In the genomic region with DNA sequence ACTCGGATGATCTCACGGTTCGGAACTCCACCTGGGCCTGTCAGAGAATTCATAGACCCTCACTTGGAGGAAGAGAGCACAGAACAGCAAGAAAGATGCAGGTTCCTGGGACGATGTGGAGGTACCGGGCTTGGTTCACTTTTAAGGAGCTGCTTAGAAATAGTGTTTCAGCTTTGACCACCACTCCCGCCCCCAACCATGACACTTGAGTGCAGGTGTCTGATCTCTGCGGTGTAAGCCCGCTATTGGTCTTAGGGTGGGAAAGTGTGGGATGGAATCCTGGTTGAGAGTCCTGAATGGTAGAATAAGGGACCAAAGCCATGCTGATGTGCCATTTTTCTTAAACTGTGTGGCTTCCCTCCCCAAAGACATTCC, we compare ENCODE assay signal across 10 cellular contexts.
DNase-seq lines count a peak whose midpoint lies in the region; ATAC-seq, FAIRE-seq and TF ChIP-seq lines count a peak whose summit lies in the region.
"Had no signal": no experiment of that assay in that cellular context is flagged by ENCODE, and none has a peak within 500 bp of the region (broad histone marks: within the 10 kb centered on the region; RNA-seq: fewer than 3 reads in every experiment).

No MANE protein-coding gene starts in this region.

- FAIRE-seq in keratinocyte (lab: Jason Lieb, UNC) = no peak

- no peaks in the 10 kb centered on the region for H3K36me3 Mint-ChIP-seq in activated T-cell treated with anti-CD3 and anti-CD28 coated beads, Interleukin-2, amount 50 U/mL, for 72 hours (ENCODE audit: insufficient read depth in 2 of 2)
- H3K36me3 Mint-ChIP-seq in activated T-helper 2 cell treated with anti-CD3 and anti-CD28 coated beads, Interferon-gamma antibody, Interleukin-2, Interleukin-4, amounts not matched to agents 10 μg/mL and 5 μg/mL and 100 μg/mL, durations not matched to agents 14 hours and 24 hours and 36 hours (ENCODE audit: low read depth) = no peaks in the 10 kb centered on the region

- no peaks in the 10 kb centered on the region for H3K9me3 Mint-ChIP-seq in activated T-cell treated with anti-CD3 and anti-CD28 coated beads, Interleukin-2, amount 50 U/mL, for 72 hours
- H3K9me3 Mint-ChIP-seq in activated T-helper 2 cell treated with anti-CD3 and anti-CD28 coated beads, Interferon-gamma antibody, Interleukin-2, Interleukin-4, amounts not matched to agents 10 μg/mL and 5 μg/mL and 100 μg/mL, durations not matched to agents 14 hours and 24 hours and 36 hours = no peaks in the 10 kb centered on the region

- H3K27ac ChIP-seq in keratinocyte (ENCODE audit: control insufficient read depth, insufficient read depth, low read length) (no peak overlapping the region), thoracic aorta (no peak overlapping the region), testis (no peak overlapping the region)
- H3K27ac ChIP-seq: C4-2B had no signal

- H3K36me3 ChIP-seq in keratinocyte (ENCODE audit: control insufficient read depth in 2 of 2, extremely low read depth in 1 of 2, insufficient read depth in 2 of 2, low read length in 2 of 2) = no peaks in the 10 kb centered on the region
- no peaks in the 10 kb centered on the region for H3K36me3 ChIP-seq in thoracic aorta
- no peaks in the 10 kb centered on the region for H3K36me3 ChIP-seq in testis (ENCODE audit: low read depth, missing control alignments)

- intact Hi-C loops in activated T-helper 2 cell treated with anti-CD3 and anti-CD28 coated beads, Interferon-gamma antibody, Interleukin-2, Interleukin-4, amounts not matched to agents 10 μg/mL and 5 μg/mL and 100 μg/mL, durations not matched to agents 14 hours and 24 hours and 36 hours (cut with micrococcal nuclease) = loop anchor here (5.0 kb wide), 2 partner anchors 41 to 994 kb away; no protein-coding TSS in a partner anchor
- intact Hi-C loops in testis (cut with DNase I; ENCODE audit: low total_unique reads) = no loop called here

- peaks cover 35% of the 10 kb centered on the region for H3K4me1 Mint-ChIP-seq in activated T-cell treated with anti-CD3 and anti-CD28 coated beads, Interleukin-2, amount 50 U/mL, for 72 hours (ENCODE audit: low read depth)
- H3K4me1 Mint-ChIP-seq in activated T-helper 2 cell treated with anti-CD3 and anti-CD28 coated beads, Interferon-gamma antibody, Interleukin-2, Interleukin-4, amounts not matched to agents 10 μg/mL and 5 μg/mL and 100 μg/mL, durations not matched to agents 14 hours and 24 hours and 36 hours (ENCODE audit: low read depth) = peaks cover 26% of the 10 kb centered on the region

- peaks cover 23% of the 10 kb centered on the region for H3K4me1 ChIP-seq in keratinocyte (ENCODE audit: control insufficient read depth, extremely low read depth, insufficient read depth, low read length)
- peaks cover 9 to 18% of the 10 kb centered on the region in 2 donors for H3K4me1 ChIP-seq in thoracic aorta (ENCODE audit: control insufficient read depth in 1 of 2, low read depth in 2 of 2)
- no peaks in the 10 kb centered on the region for H3K4me1 ChIP-seq in testis

- 79 to 80% methylated on average over 7 to 8 of the region's 8 CpGs for WGBS in testis, 2 donors

- H3K4me3 ChIP-seq in keratinocyte (ENCODE audit: control insufficient read depth in 2 of 3, extremely low read depth in 1 of 3, insufficient read depth in 2 of 3, low read depth in 1 of 3, low read length in 3 of 3) (peak overlapping the region in 2 of 3 experiments; percentile 60 to 76), thoracic aorta (peak overlapping the region; percentile 72), testis (no peak overlapping the region)

- no peaks in the 10 kb centered on the region for H3K79me2 ChIP-seq in keratinocyte (ENCODE audit: control insufficient read depth, insufficient read depth, low read length)

- peaks cover 75% of the 10 kb centered on the region for H3K27me3 Mint-ChIP-seq in activated T-cell treated with anti-CD3 and anti-CD28 coated beads, Interleukin-2, amount 50 U/mL, for 72 hours (ENCODE audit: low read depth)
- H3K27me3 Mint-ChIP-seq in activated T-helper 2 cell treated with anti-CD3 and anti-CD28 coated beads, Interferon-gamma antibody, Interleukin-2, Interleukin-4, amounts not matched to agents 10 μg/mL and 5 μg/mL and 100 μg/mL, durations not matched to agents 14 hours and 24 hours and 36 hours (ENCODE audit: low read depth) = peaks cover 67% of the 10 kb centered on the region

- peak overlapping the region; percentile 90 for H3K4me2 ChIP-seq in keratinocyte (ENCODE audit: control insufficient read depth, extremely low read depth, insufficient read depth, low read depth, low read length)

- H3K9me3 ChIP-seq in keratinocyte (ENCODE audit: control insufficient read depth, low read depth, low read length) (no peaks in the 10 kb centered on the region), thoracic aorta (no peaks in the 10 kb centered on the region), testis (no peaks in the 10 kb centered on the region)

- no peak overlapping the region for H2AFZ ChIP-seq in keratinocyte (ENCODE audit: control insufficient read depth, low read length)

- no peaks in the 10 kb centered on the region for H4K20me1 ChIP-seq in keratinocyte (ENCODE audit: control insufficient read depth, extremely low read depth, insufficient read depth, low read length)

- H3K4me3 Mint-ChIP-seq in activated T-cell treated with anti-CD3 and anti-CD28 coated beads, Interleukin-2, amount 50 U/mL, for 72 hours = peak overlapping the region; percentile 64 to 93
- peak overlapping the region; percentile 59 for H3K4me3 Mint-ChIP-seq in activated T-helper 2 cell treated with anti-CD3 and anti-CD28 coated beads, Interferon-gamma antibody, Interleukin-2, Interleukin-4, amounts not matched to agents 10 μg/mL and 5 μg/mL and 100 μg/mL, durations not matched to agents 14 hours and 24 hours and 36 hours (ENCODE audit: low read depth)

- H3K9me1 ChIP-seq in keratinocyte (ENCODE audit: control insufficient read depth, extremely low read depth, insufficient read depth, low read length) = no peaks in the 10 kb centered on the region

- TF ChIP-seq CTCF in keratinocyte (optimal IDR thresholded peaks at IDR 0.05 in 1 of 3, IDR thresholded peaks at IDR 0.05 in 1 of 3, conservative IDR thresholded peaks at IDR 0.05 in 1 of 3; ENCODE audit: extremely low read depth in 1 of 3, insufficient read depth in 2 of 3, low read length in 3 of 3) (no peak), thoracic aorta (IDR thresholded peaks at IDR 0.05) (no peak), testis (IDR thresholded peaks at IDR 0.05) (no peak)

- H3K9ac ChIP-seq in keratinocyte (ENCODE audit: control insufficient read depth, extremely low read depth, insufficient read depth, low read length) = no peak overlapping the region

- TF ChIP-seq POLR2A in testis (IDR thresholded peaks at IDR 0.05) = no peak

- no peak for DNase-seq in activated T-cell treated with anti-CD3 and anti-CD28 coated beads, Interleukin-2, amount 50 U/mL, for 72 hours
- DNase-seq in activated T-cell treated with anti-CD3 and anti-CD28 coated beads for 4 hours = no peak
- no peak for DNase-seq in activated T-helper 2 cell treated with anti-CD3 and anti-CD28 coated beads, Interferon-gamma antibody, Interleukin-2, Interleukin-4, amounts not matched to agents 10 μg/mL and 5 μg/mL and 100 μg/mL, durations not matched to agents 14 hours and 24 hours and 36 hours (ENCODE audit: low spot score)
- no peak for DNase-seq in keratinocyte (ENCODE audit: low read depth, low spot score)
- DNase-seq in thoracic aorta (ENCODE audit: low spot score) = no peak
- no peak for DNase-seq in activated effector memory CD4-positive, alpha-beta T cell treated with Interleukin-2 at 50 U/mL for 16 hours
- no peak for DNase-seq in middle frontal gyrus (ENCODE audit: extremely low spot score, low spot score)
- no peak for DNase-seq in testis
- DNase-seq: NCI-H446 treated with DMSO at 0.1 percent for 48 hours had no signal

- H3K27me3 ChIP-seq in keratinocyte (ENCODE audit: control insufficient read depth, extremely low read depth, insufficient read depth, low read length) (peaks cover 4% of the 10 kb centered on the region), thoracic aorta (replicated peaks; ENCODE audit: insufficient read depth) (peaks cover 4% of the 10 kb centered on the region), testis (no peaks in the 10 kb centered on the region)

- H3K27ac Mint-ChIP-seq in activated T-cell treated with anti-CD3 and anti-CD28 coated beads, Interleukin-2, amount 50 U/mL, for 72 hours = no peak overlapping the region
- H3K27ac Mint-ChIP-seq in activated T-helper 2 cell treated with anti-CD3 and anti-CD28 coated beads, Interferon-gamma antibody, Interleukin-2, Interleukin-4, amounts not matched to agents 10 μg/mL and 5 μg/mL and 100 μg/mL, durations not matched to agents 14 hours and 24 hours and 36 hours = peak overlapping the region; percentile 74

- dilution Hi-C loops in keratinocyte (cut with MboI; ENCODE audit: extremely low pct_ligation_motif_present, low sequenced_read_pairs) = no loop called here

- ATAC-seq in activated T-cell treated with anti-CD3 and anti-CD28 coated beads, Interleukin-2, amount 50 U/mL, for 72 hours (replicated peaks in 1 of 2) = no peak
- ATAC-seq in thoracic aorta (ENCODE audit: insufficient number of reproducible peaks, low FRiP score, low read depth) = no peak

Comparison
In these comparisons a context has a peak if more than half of its experiments do, and no peak if none do; other contexts are left out.
1. H3K4me3 ChIP-seq: peak in keratinocyte (2 of 3) and thoracic aorta (single experiment); none in testis (0 of 2).